Comparison of ENCODE assay signal across 18 cellular contexts in the genomic region with DNA sequence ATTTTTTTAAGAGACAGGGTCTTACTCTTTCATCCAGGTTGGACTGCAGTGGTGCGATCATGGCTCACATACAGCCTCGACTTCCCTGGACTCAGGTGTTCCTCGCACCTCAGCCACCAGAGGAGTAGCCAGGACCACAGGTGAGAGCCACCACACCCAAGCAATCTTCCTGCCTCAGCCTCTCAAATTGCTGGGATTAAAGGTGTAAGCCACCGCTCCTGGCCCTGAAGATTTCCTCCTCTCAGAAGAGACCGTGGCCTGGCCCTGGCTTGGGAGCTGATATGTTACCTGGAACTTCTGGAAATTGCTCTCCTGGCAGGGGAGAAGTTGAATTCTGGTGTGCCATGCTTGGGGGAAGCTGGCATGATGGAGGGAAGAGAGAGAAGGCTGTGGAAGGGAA.
"Had no signal": no experiment of that assay in that cellular context is flagged by ENCODE, and none has a peak within 500 bp of the region (broad histone marks: within the 10 kb centered on the region; RNA-seq: fewer than 3 reads in every experiment).

No MANE protein-coding gene starts in this region.

- H3K4me1 ChIP-seq: right lobe of liver had no signal

- H3K9me3 Mint-ChIP-seq: activated naive CD4-positive, alpha-beta T cell treated with anti-CD3 and anti-CD28 coated beads, Interleukin-2, amount 50 U/mL, for 72 hours; central memory CD8-positive, alpha-beta T cell; naive B cell; stimulated activated memory B cell treated with anti-CD40 and anti-IgM and Interleukin-4, amounts not matched to agents 10 μg/mL and 1 μg/mL and 100 μg/mL, for 72 hours had no signal

- H3K4me3 Mint-ChIP-seq: activated CD4-positive, alpha-beta T cell treated with anti-CD3 and anti-CD28 coated beads, Interleukin-2, amount 10 ng/mL, durations not matched to agents 7 days and 5 days; central memory CD8-positive, alpha-beta T cell; naive B cell; stimulated activated memory B cell treated with anti-CD40 and anti-IgM and Interleukin-4, amounts not matched to agents 10 μg/mL and 1 μg/mL and 100 μg/mL, for 72 hours; type B pancreatic cell had no signal

- H3K27me3 Mint-ChIP-seq: activated CD4-positive, alpha-beta T cell treated with anti-CD3 and anti-CD28 coated beads, Interleukin-2, amount 10 ng/mL, durations not matched to agents 7 days and 5 days; central memory CD8-positive, alpha-beta T cell; naive B cell; stimulated activated memory B cell treated with anti-CD40 and anti-IgM and Interleukin-4, amounts not matched to agents 10 μg/mL and 1 μg/mL and 100 μg/mL, for 72 hours; type B pancreatic cell had no signal

- H3K27me3 ChIP-seq: foreskin keratinocyte, right lobe of liver, stomach had no signal

- DNase-seq: activated CD4-positive, alpha-beta T cell treated with anti-CD3 and anti-CD28 coated beads, Interleukin-2, amount 10 ng/mL, durations not matched to agents 7 days and 5 days; cortex of kidney; foreskin keratinocyte; kidney; lower lobe of right lung; mesendoderm; naive B cell; nucleus accumbens; stimulated activated CD4-positive, alpha-beta T cell treated with anti-CD3 and anti-CD28 coated beads, Interleukin-1b, Interleukin-23, amount 100 ng/mL, for 48 hours; stomach; T-helper 2 cell had no signal

- H3K4me1 Mint-ChIP-seq: central memory CD8-positive, alpha-beta T cell; naive B cell had no signal

- H3K27ac ChIP-seq: foreskin keratinocyte, lower lobe of right lung, right lobe of liver, skin epidermis, stomach had no signal

- H3K36me3 ChIP-seq: lower lobe of right lung, right lobe of liver had no signal

- H3K9me3 ChIP-seq: lower lobe of right lung, right lobe of liver, stomach had no signal

- H3K27ac Mint-ChIP-seq: activated CD4-positive, alpha-beta T cell treated with anti-CD3 and anti-CD28 coated beads, Interleukin-2, amount 10 ng/mL, durations not matched to agents 7 days and 5 days; activated naive CD4-positive, alpha-beta T cell treated with anti-CD3 and anti-CD28 coated beads, Interleukin-2, amount 50 U/mL, for 72 hours; naive B cell; stimulated activated memory B cell treated with anti-CD40 and anti-IgM and Interleukin-4, amounts not matched to agents 10 μg/mL and 1 μg/mL and 100 μg/mL, for 72 hours; type B pancreatic cell had no signal

- H3K36me3 Mint-ChIP-seq: activated naive CD4-positive, alpha-beta T cell treated with anti-CD3 and anti-CD28 coated beads, Interleukin-2, amount 50 U/mL, for 72 hours; naive B cell had no signal

- H3K4me3 ChIP-seq: lower lobe of right lung, right lobe of liver, skin epidermis, stomach had no signal

- ATAC-seq: activated CD4-positive, CD25-positive, alpha-beta regulatory T cell treated with anti-CD3 and anti-CD28 coated beads, Interleukin-2, amount 50 U/mL, for 24 hours; activated naive CD4-positive, alpha-beta T cell treated with anti-CD3 and anti-CD28 coated beads, Interleukin-2, amount 50 U/mL, for 72 hours; foreskin keratinocyte; lower lobe of right lung; right lobe of liver; stimulated activated memory B cell treated with anti-CD40 and anti-IgM and Interleukin-4, amounts not matched to agents 10 μg/mL and 1 μg/mL and 100 μg/mL, for 72 hours had no signal
